21 cellular contexts compared by ENCODE assay signal in genomic region chr7:44096326-44096881, GRCh38. TPM values are rescaled to one million over a fixed set of nuclear protein-coding genes. Genes with fewer than 3 reads are reported as not detected.
DNase-seq lines count a peak whose midpoint lies in the region; ATAC-seq, FAIRE-seq and TF ChIP-seq lines count a peak whose summit lies in the region.
"Had no signal": no experiment of that assay in that cellular context is flagged by ENCODE, and none has a peak within 500 bp of the region (broad histone marks: within the 10 kb centered on the region; RNA-seq: fewer than 3 reads in every experiment).

No MANE protein-coding gene starts in this region.

- H3K4me1 Mint-ChIP-seq in activated naive CD4-positive, alpha-beta T cell treated with anti-CD3 and anti-CD28 coated beads for 36 hours (ENCODE audit: low read depth), result peaks cover 13% of the 10 kb centered on the region
- peaks cover 18% of the 10 kb centered on the region for H3K4me1 Mint-ChIP-seq in activated T-helper 1 cell treated with anti-CD3 and anti-CD28 coated beads, Interleukin-12 subunit alpha, Interleukin-12 subunit beta, Interleukin-2, Interleukin-4 antibody, amounts not matched to agents 30 ng/mL and 10 ng/mL and 1 ng/mL, durations not matched to agents 14 hours and 24 hours and 36 hours (ENCODE audit: low read depth)

- peak; percentile 44 for FAIRE-seq in urothelium cell line (lab: Jason Lieb, UNC)

- no peaks in the 10 kb centered on the region for H3K27me3 Mint-ChIP-seq in activated naive CD4-positive, alpha-beta T cell treated with anti-CD3 and anti-CD28 coated beads for 36 hours (ENCODE audit: low read depth)
- H3K27me3 Mint-ChIP-seq in activated T-helper 1 cell treated with anti-CD3 and anti-CD28 coated beads, Interleukin-12 subunit alpha, Interleukin-12 subunit beta, Interleukin-2, Interleukin-4 antibody, amounts not matched to agents 30 ng/mL and 10 ng/mL and 1 ng/mL, durations not matched to agents 14 hours and 24 hours and 36 hours (ENCODE audit: insufficient read depth), result peaks cover 2% of the 10 kb centered on the region

- ATAC-seq in activated naive CD4-positive, alpha-beta T cell treated with anti-CD3 and anti-CD28 coated beads, Interleukin-2, amount 50 U/mL, for 72 hours, result no peak
- ATAC-seq: gastroesophageal sphincter, SK-N-SH treated with all-trans-retinoic acid at 6 μM for 48 hours had no signal

- H3K36me3 Mint-ChIP-seq in activated naive CD4-positive, alpha-beta T cell treated with anti-CD3 and anti-CD28 coated beads, Interleukin-2, amount 50 U/mL, for 72 hours, result no peaks in the 10 kb centered on the region
- no peaks in the 10 kb centered on the region for H3K36me3 Mint-ChIP-seq in activated naive CD4-positive, alpha-beta T cell treated with anti-CD3 and anti-CD28 coated beads for 36 hours (ENCODE audit: low read depth)
- no peaks in the 10 kb centered on the region for H3K36me3 Mint-ChIP-seq in activated T-helper 1 cell treated with anti-CD3 and anti-CD28 coated beads, Interleukin-12 subunit alpha, Interleukin-12 subunit beta, Interleukin-2, Interleukin-4 antibody, amounts not matched to agents 30 ng/mL and 10 ng/mL and 1 ng/mL, durations not matched to agents 14 hours and 24 hours and 36 hours (ENCODE audit: low read depth)

- CTCF ChIA-PET in activated naive CD4-positive, alpha-beta T cell treated with anti-CD3 and anti-CD28 coated beads for 36 hours (lab: Charles Lee), result interaction anchor here (0.9 kb wide), 1 partner anchor 15 kb away, joined by 3 read pairs; no protein-coding TSS in a partner anchor

- intact Hi-C loops in activated naive CD4-positive, alpha-beta T cell treated with anti-CD3 and anti-CD28 coated beads for 36 hours (cut with micrococcal nuclease), result no loop called here
- intact Hi-C loops in activated T-helper 1 cell treated with anti-CD3 and anti-CD28 coated beads, Interleukin-12 subunit alpha, Interleukin-12 subunit beta, Interleukin-2, Interleukin-4 antibody, amounts not matched to agents 30 ng/mL and 10 ng/mL and 1 ng/mL, durations not matched to agents 14 hours and 24 hours and 36 hours (cut with micrococcal nuclease), result loop anchor here (2.0 kb wide), 1 partner anchor 14 kb away; the partner anchor contains the start of gene POLM

- H3K36me3 ChIP-seq in WERI-Rb-1, result no peaks in the 10 kb centered on the region
- H3K36me3 ChIP-seq: brain microvascular endothelial cell, gastroesophageal sphincter, upper lobe of left lung had no signal

- no peak for DNase-seq in activated naive CD4-positive, alpha-beta T cell treated with anti-CD3 and anti-CD28 coated beads, Interleukin-2, amount 50 U/mL, for 72 hours (ENCODE audit: low spot score in 2 of 2)
- no peak for DNase-seq in activated naive CD4-positive, alpha-beta T cell treated with anti-CD3 and anti-CD28 coated beads for 36 hours
- DNase-seq in activated T-helper 1 cell treated with anti-CD3 and anti-CD28 coated beads, Interleukin-12 subunit alpha, Interleukin-12 subunit beta, Interleukin-2, Interleukin-4 antibody, amounts not matched to agents 30 ng/mL and 10 ng/mL and 1 ng/mL, durations not matched to agents 14 hours and 24 hours and 36 hours (ENCODE audit: low spot score), result no peak
- DNase-seq in urothelium cell line (ENCODE audit: low spot score) (no peak), WERI-Rb-1 (no peak), putamen (ENCODE audit: low spot score) (no peak)
- DNase-seq: activated naive CD4-positive, alpha-beta T cell; brain microvascular endothelial cell; COR-L47; GDM1; H7; MV-4-11; NCI-H2081; NCI-H524 treated with DMSO at 0.1 percent for 48 hours; PC-9; stimulated activated naive CD4-positive, alpha-beta T cell; upper lobe of left lung had no signal

- TF ChIP-seq CTCF in WERI-Rb-1 (IDR thresholded peaks at IDR 0.05; ENCODE audit: low read depth, low read length), result no peak

- H3K27me3 ChIP-seq in WERI-Rb-1 (ENCODE audit: insufficient read depth, low read depth, severe bottlenecking), result no peaks in the 10 kb centered on the region
- H3K27me3 ChIP-seq: brain microvascular endothelial cell, gastroesophageal sphincter, upper lobe of left lung had no signal

- peak overlapping the region; percentile 33 to 74 for H3K27ac Mint-ChIP-seq in activated naive CD4-positive, alpha-beta T cell treated with anti-CD3 and anti-CD28 coated beads, Interleukin-2, amount 50 U/mL, for 72 hours
- no peak overlapping the region for H3K27ac Mint-ChIP-seq in activated naive CD4-positive, alpha-beta T cell treated with anti-CD3 and anti-CD28 coated beads for 36 hours
- peak overlapping the region; percentile 40 for H3K27ac Mint-ChIP-seq in activated T-helper 1 cell treated with anti-CD3 and anti-CD28 coated beads, Interleukin-12 subunit alpha, Interleukin-12 subunit beta, Interleukin-2, Interleukin-4 antibody, amounts not matched to agents 30 ng/mL and 10 ng/mL and 1 ng/mL, durations not matched to agents 14 hours and 24 hours and 36 hours

- no peaks in the 10 kb centered on the region for H3K9me3 ChIP-seq in WERI-Rb-1 (ENCODE audit: severe bottlenecking)
- H3K9me3 ChIP-seq: gastroesophageal sphincter, upper lobe of left lung had no signal

- no peaks in the 10 kb centered on the region for H3K9me3 Mint-ChIP-seq in activated naive CD4-positive, alpha-beta T cell treated with anti-CD3 and anti-CD28 coated beads, Interleukin-2, amount 50 U/mL, for 72 hours
- no peaks in the 10 kb centered on the region for H3K9me3 Mint-ChIP-seq in activated naive CD4-positive, alpha-beta T cell treated with anti-CD3 and anti-CD28 coated beads for 36 hours
- H3K9me3 Mint-ChIP-seq in activated T-helper 1 cell treated with anti-CD3 and anti-CD28 coated beads, Interleukin-12 subunit alpha, Interleukin-12 subunit beta, Interleukin-2, Interleukin-4 antibody, amounts not matched to agents 30 ng/mL and 10 ng/mL and 1 ng/mL, durations not matched to agents 14 hours and 24 hours and 36 hours, result no peaks in the 10 kb centered on the region

- H3K27ac ChIP-seq in WERI-Rb-1, result no peak overlapping the region
- H3K27ac ChIP-seq: brain microvascular endothelial cell, epithelial cell of prostate, gastroesophageal sphincter, PC-9, upper lobe of left lung had no signal

- no peak overlapping the region for H3K4me3 Mint-ChIP-seq in activated naive CD4-positive, alpha-beta T cell treated with anti-CD3 and anti-CD28 coated beads for 36 hours
- H3K4me3 Mint-ChIP-seq in activated T-helper 1 cell treated with anti-CD3 and anti-CD28 coated beads, Interleukin-12 subunit alpha, Interleukin-12 subunit beta, Interleukin-2, Interleukin-4 antibody, amounts not matched to agents 30 ng/mL and 10 ng/mL and 1 ng/mL, durations not matched to agents 14 hours and 24 hours and 36 hours, result no peak overlapping the region

- H3K4me3 ChIP-seq in WERI-Rb-1 (ENCODE audit: low read depth, low read length), result no peak overlapping the region
- H3K4me3 ChIP-seq: gastroesophageal sphincter, PC-9, upper lobe of left lung had no signal

RNA-seq across cellular contexts. Expression of gene AEBP1, which starts 7.7 kb away (rescaled TPM):
- total RNA-seq in activated naive CD4-positive, alpha-beta T cell treated with anti-CD3 and anti-CD28 coated beads, Interleukin-2, amount 50 U/mL, for 72 hours, result 10 to 100 TPM; 14.6 to 26.9 TPM
- 10 to 100 TPM; 10.1 to 10.8 TPM for total RNA-seq in activated naive CD4-positive, alpha-beta T cell treated with anti-CD3 and anti-CD28 coated beads for 36 hours
- total RNA-seq in activated T-helper 1 cell treated with anti-CD3 and anti-CD28 coated beads, Interleukin-12 subunit alpha, Interleukin-12 subunit beta, Interleukin-2, Interleukin-4 antibody, amounts not matched to agents 30 ng/mL and 10 ng/mL and 1 ng/mL, durations not matched to agents 14 hours and 24 hours and 36 hours, result 17.0 and 17.2 TPM in 2 replicates

RNA-seq across cellular contexts. Expression of gene POLM, which starts 14.1 kb away (rescaled TPM):
- total RNA-seq in activated naive CD4-positive, alpha-beta T cell treated with anti-CD3 and anti-CD28 coated beads, Interleukin-2, amount 50 U/mL, for 72 hours, result 10 to 100 TPM; 35.7 to 37.2 TPM
- 10 to 100 TPM; 27.1 to 29.4 TPM for total RNA-seq in activated naive CD4-positive, alpha-beta T cell treated with anti-CD3 and anti-CD28 coated beads for 36 hours
- 36.9 and 41.7 TPM in 2 replicates for total RNA-seq in activated T-helper 1 cell treated with anti-CD3 and anti-CD28 coated beads, Interleukin-12 subunit alpha, Interleukin-12 subunit beta, Interleukin-2, Interleukin-4 antibody, amounts not matched to agents 30 ng/mL and 10 ng/mL and 1 ng/mL, durations not matched to agents 14 hours and 24 hours and 36 hours

RNA-seq across cellular contexts. Expression of gene POLD2, which starts 26.9 kb away (rescaled TPM):
- total RNA-seq in activated naive CD4-positive, alpha-beta T cell treated with anti-CD3 and anti-CD28 coated beads, Interleukin-2, amount 50 U/mL, for 72 hours, result 100 to 1,000 TPM; 129 to 212 TPM
- total RNA-seq in activated naive CD4-positive, alpha-beta T cell treated with anti-CD3 and anti-CD28 coated beads for 36 hours, result 100 to 1,000 TPM; 261 to 270 TPM
- total RNA-seq in activated T-helper 1 cell treated with anti-CD3 and anti-CD28 coated beads, Interleukin-12 subunit alpha, Interleukin-12 subunit beta, Interleukin-2, Interleukin-4 antibody, amounts not matched to agents 30 ng/mL and 10 ng/mL and 1 ng/mL, durations not matched to agents 14 hours and 24 hours and 36 hours, result 234 and 250 TPM in 2 replicates

RNA-seq across cellular contexts. Expression of gene PGAM2, which starts 31.0 kb away (rescaled TPM):
- 1 to 10 TPM in 1 of 2 donors, under 1 TPM in 1; 0.64 to 1.0 TPM for total RNA-seq in activated naive CD4-positive, alpha-beta T cell treated with anti-CD3 and anti-CD28 coated beads, Interleukin-2, amount 50 U/mL, for 72 hours
- under 1 TPM in 1 of 2 experiments, not detected in 1; 0.24 TPM for total RNA-seq in activated naive CD4-positive, alpha-beta T cell treated with anti-CD3 and anti-CD28 coated beads for 36 hours
- total RNA-seq in activated T-helper 1 cell treated with anti-CD3 and anti-CD28 coated beads, Interleukin-12 subunit alpha, Interleukin-12 subunit beta, Interleukin-2, Interleukin-4 antibody, amounts not matched to agents 30 ng/mL and 10 ng/mL and 1 ng/mL, durations not matched to agents 14 hours and 24 hours and 36 hours, result 0.42 and 0.78 TPM in 2 replicates

RNA-seq across cellular contexts. Expression of gene MYL7, which starts 44.7 kb away (rescaled TPM):
- total RNA-seq in activated naive CD4-positive, alpha-beta T cell treated with anti-CD3 and anti-CD28 coated beads, Interleukin-2, amount 50 U/mL, for 72 hours, result not detected
- not detected for total RNA-seq in activated naive CD4-positive, alpha-beta T cell treated with anti-CD3 and anti-CD28 coated beads for 36 hours
- not detected in 2 replicates for total RNA-seq in activated T-helper 1 cell treated with anti-CD3 and anti-CD28 coated beads, Interleukin-12 subunit alpha, Interleukin-12 subunit beta, Interleukin-2, Interleukin-4 antibody, amounts not matched to agents 30 ng/mL and 10 ng/mL and 1 ng/mL, durations not matched to agents 14 hours and 24 hours and 36 hours
- total RNA-seq: gastroesophageal sphincter, liver, PC-9, upper lobe of left lung had no signal
